In genomic region chr5:133864711-133865110, GRCh38 we compare ENCODE assay signal across 28 cellular contexts.
"Had no signal": no experiment of that assay in that cellular context is flagged by ENCODE, and none has a peak within 500 bp of the region (broad histone marks: within the 10 kb centered on the region; RNA-seq: fewer than 3 reads in every experiment).

No MANE protein-coding gene starts in this region.

- H3K4me3 Mint-ChIP-seq: central memory CD8-positive, alpha-beta T cell; mesothelial cell of epicardium; naive thymus-derived CD8-positive, alpha-beta T cell had no signal

- H3K4me1 Mint-ChIP-seq: central memory CD8-positive, alpha-beta T cell had no signal

- H3K9me3 ChIP-seq: esophagus muscularis mucosa, gastroesophageal sphincter, heart left ventricle, mucosa of descending colon, ovary, thoracic aorta, upper lobe of left lung, uterus had no signal

- H3K27ac ChIP-seq: coronary artery, esophagus muscularis mucosa, foreskin keratinocyte, gastroesophageal sphincter, heart left ventricle, hepatocyte, ovary, skin epidermis, thoracic aorta, tibial nerve, upper lobe of left lung, uterus had no signal

- H3K27ac Mint-ChIP-seq: mesothelial cell of epicardium, progenitor cell of endocrine pancreas had no signal

- H3K36me3 Mint-ChIP-seq: mesothelial cell of epicardium had no signal

- ATAC-seq: foreskin keratinocyte; gastroesophageal sphincter; heart left ventricle; left lobe of liver; mucosa of descending colon; naive thymus-derived CD8-positive, alpha-beta T cell; sciatic nerve had no signal

- H3K36me3 ChIP-seq: esophagus muscularis mucosa, gastroesophageal sphincter, heart left ventricle, ovary, thoracic aorta, tibial nerve, upper lobe of left lung, uterus had no signal

- H3K79me2 ChIP-seq: hepatocyte had no signal

- H3K4me2 ChIP-seq: hepatocyte had no signal

- H3K9me3 Mint-ChIP-seq: central memory CD8-positive, alpha-beta T cell had no signal

- H2AFZ ChIP-seq: hepatocyte had no signal

- H3K27me3 ChIP-seq: esophagus muscularis mucosa, heart left ventricle, hepatocyte, ovary, tibial nerve, upper lobe of left lung, uterus had no signal

- H3K4me1 ChIP-seq: foreskin keratinocyte, uterus had no signal

- DNase-seq: dermis blood vessel endothelial cell; effector memory CD4-positive, alpha-beta T cell; foreskin keratinocyte; heart left ventricle; kidney; mesenchymal stem cell; mucosa of descending colon; naive thymus-derived CD8-positive, alpha-beta T cell; occipital lobe; ovary; stimulated activated CD4-positive, alpha-beta T cell treated with anti-CD3 and anti-CD28 coated beads, Interleukin-15, amount 100 ng/mL, for 24 hours; stimulated activated CD4-positive, alpha-beta T cell treated with anti-CD3 and anti-CD28 coated beads, Interleukin-2, amount 100 ng/mL, for 48 hours; stimulated activated naive CD4-positive, alpha-beta T cell treated with Interleukin-2 at 50 U/mL for 16 hours; substantia nigra; upper lobe of left lung; uterus had no signal

- H3K4me3 ChIP-seq: coronary artery, esophagus muscularis mucosa, gastroesophageal sphincter, heart left ventricle, hepatocyte, mucosa of descending colon, ovary, skin epidermis, thoracic aorta, tibial nerve, upper lobe of left lung, uterus had no signal
